In the genomic region with DNA sequence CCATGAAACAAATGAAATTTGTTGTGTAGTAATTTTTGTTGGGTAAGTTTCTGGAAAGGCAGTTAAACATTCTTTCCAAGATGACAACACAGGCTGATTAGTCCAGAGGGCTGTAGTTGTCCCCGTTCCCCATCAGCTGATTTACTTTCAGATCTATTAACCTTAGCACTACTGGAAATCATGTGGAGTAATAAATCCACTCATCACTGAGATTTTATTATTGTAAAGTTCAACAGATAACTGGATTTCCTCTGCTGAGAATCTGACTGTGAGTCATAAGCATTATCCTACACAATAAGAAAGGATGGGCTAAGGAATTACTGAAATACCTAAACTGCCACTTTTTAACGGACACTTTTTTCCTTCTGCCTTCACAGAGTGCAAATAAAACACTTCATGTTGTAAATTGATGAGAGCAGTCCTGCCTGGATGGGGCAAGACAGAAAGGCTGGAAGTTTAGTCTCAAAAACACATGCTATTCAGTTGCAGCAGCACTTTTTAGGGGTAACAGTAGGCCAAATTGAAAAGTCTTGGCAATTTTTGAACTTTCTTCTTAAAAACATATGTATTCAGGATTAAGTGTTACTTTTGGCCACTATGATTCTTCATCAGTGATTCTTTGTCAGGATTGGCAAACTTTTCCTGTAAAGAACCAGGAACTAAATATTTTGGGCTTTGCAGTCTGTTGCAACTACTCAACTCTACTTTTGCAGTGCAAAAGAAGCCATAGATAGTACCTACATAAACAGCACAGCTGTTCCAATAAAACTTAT, we compare ENCODE assay signal across 11 cellular contexts. TPM values are rescaled to one million over a fixed set of nuclear protein-coding genes. Genes with fewer than 3 reads are reported as not detected.
DNase-seq lines count a peak whose midpoint lies in the region; ATAC-seq, FAIRE-seq and TF ChIP-seq lines count a peak whose summit lies in the region.
"Had no signal": no experiment of that assay in that cellular context is flagged by ENCODE, and none has a peak within 500 bp of the region (broad histone marks: within the 10 kb centered on the region; RNA-seq: fewer than 3 reads in every experiment).

No MANE protein-coding gene starts in this region.

- DNase-seq in AG09309 (ENCODE audit: low read depth) (peak; percentile 95), RPMI7951 (ENCODE audit: low read depth) (peak; percentile 29), fibroblast of mammary gland (ENCODE audit: low read depth) (peak; percentile 95), omental fat pad (ENCODE audit: low spot score) (no peak), GM19239 (ENCODE audit: insufficient read length, low spot score) (no peak), NCI-H345 treated with DMSO at 0.1 percent for 48 hours (lab: John Stamatoyannopoulos, UW; ENCODE audit: unreplicated experiment) (no peak)
- DNase-seq in activated CD4-positive, alpha-beta T cell treated with anti-CD3 and anti-CD28 coated beads for 36 hours = no peak
- no peak for DNase-seq in effector CD4-positive, alpha-beta T cell
- DNase-seq: DND-41, NCI-H345 had no signal

- peaks cover 39% of the 10 kb centered on the region for H3K4me1 Mint-ChIP-seq in activated CD4-positive, alpha-beta T cell treated with anti-CD3 and anti-CD28 coated beads for 36 hours

- POLR2A ChIA-PET in activated CD4-positive, alpha-beta T cell treated with anti-CD3 and anti-CD28 coated beads for 36 hours (lab: Charles Lee) = no interaction called here

- no peaks in the 10 kb centered on the region for H3K9me3 Mint-ChIP-seq in activated CD4-positive, alpha-beta T cell treated with anti-CD3 and anti-CD28 coated beads for 36 hours (ENCODE audit: low read depth)

- peak; percentile 78 for ATAC-seq in omental fat pad (ENCODE audit: low FRiP score)
- no peak for ATAC-seq in activated CD4-positive, alpha-beta T cell treated with anti-CD3 and anti-CD28 coated beads for 36 hours

- no peak overlapping the region for H3K27ac Mint-ChIP-seq in activated CD4-positive, alpha-beta T cell treated with anti-CD3 and anti-CD28 coated beads for 36 hours

- H3K4me3 ChIP-seq in AG09309 (ENCODE audit: control insufficient read depth, low read depth, low read length) = no peak overlapping the region
- H3K4me3 ChIP-seq in fibroblast of mammary gland (ENCODE audit: control insufficient read depth, low read depth, low read length) = no peak overlapping the region
- H3K4me3 ChIP-seq: HAP-1 had no signal

- no peak for FAIRE-seq in GM19239 (lab: Jason Lieb, UNC)

- no peaks in the 10 kb centered on the region for H3K36me3 Mint-ChIP-seq in activated CD4-positive, alpha-beta T cell treated with anti-CD3 and anti-CD28 coated beads for 36 hours (ENCODE audit: low read depth)

- CTCF ChIA-PET in activated CD4-positive, alpha-beta T cell treated with anti-CD3 and anti-CD28 coated beads for 36 hours (lab: Charles Lee) = interaction anchor here (4.1 kb wide), 1 partner anchor 43 kb away, joined by 19 read pairs; no protein-coding TSS in a partner anchor

- no peak for TF ChIP-seq CTCF in AG09309 (IDR thresholded peaks at IDR 0.05; ENCODE audit: control insufficient read depth, insufficient read depth, low read depth, low read length, missing control alignments)
- no peak for TF ChIP-seq CTCF in fibroblast of mammary gland (conservative IDR thresholded peaks at IDR 0.05; ENCODE audit: control insufficient read depth, insufficient read depth, low read depth, low read length)
- no peak for TF ChIP-seq CTCF in omental fat pad (IDR thresholded peaks at IDR 0.05)

- intact Hi-C loops in activated CD4-positive, alpha-beta T cell treated with anti-CD3 and anti-CD28 coated beads for 36 hours (cut with DNase I, micrococcal nuclease) = no loop called here

- H3K4me3 Mint-ChIP-seq in activated CD4-positive, alpha-beta T cell treated with anti-CD3 and anti-CD28 coated beads for 36 hours = no peak overlapping the region

- no peaks in the 10 kb centered on the region for H3K27me3 Mint-ChIP-seq in activated CD4-positive, alpha-beta T cell treated with anti-CD3 and anti-CD28 coated beads for 36 hours

RNA-seq across cellular contexts. Expression of a gene that starts 7.1 kb away (rescaled TPM):
- total RNA-seq in RPMI7951 (2014; rRNA removed; shearing (Covaris generic)) = 43.7 and 45.1 TPM in 2 replicates
- 1,000 to 10,000 TPM in 1 of 4 donors, 100 to 1,000 TPM in 3; 398 to 1,331 (median 641) TPM for total RNA-seq in omental fat pad
- total RNA-seq in activated CD4-positive, alpha-beta T cell treated with anti-CD3 and anti-CD28 coated beads for 36 hours = 10 to 100 TPM; 34.7 to 44.5 TPM

Comparison
In these comparisons a context has a peak if more than half of its experiments do, and no peak if none do; other contexts are left out.
1. DNase-seq: peak in AG09309 (single experiment), RPMI7951 (single experiment) and fibroblast of mammary gland (single experiment); none in omental fat pad (single experiment), activated CD4-positive, alpha-beta T cell treated with anti-CD3 and anti-CD28 coated beads for 36 hours (single experiment), GM19239 (single experiment), effector CD4-positive, alpha-beta T cell (single experiment) and NCI-H345 treated with DMSO at 0.1 percent for 48 hours (single experiment).